In the genomic region with DNA sequence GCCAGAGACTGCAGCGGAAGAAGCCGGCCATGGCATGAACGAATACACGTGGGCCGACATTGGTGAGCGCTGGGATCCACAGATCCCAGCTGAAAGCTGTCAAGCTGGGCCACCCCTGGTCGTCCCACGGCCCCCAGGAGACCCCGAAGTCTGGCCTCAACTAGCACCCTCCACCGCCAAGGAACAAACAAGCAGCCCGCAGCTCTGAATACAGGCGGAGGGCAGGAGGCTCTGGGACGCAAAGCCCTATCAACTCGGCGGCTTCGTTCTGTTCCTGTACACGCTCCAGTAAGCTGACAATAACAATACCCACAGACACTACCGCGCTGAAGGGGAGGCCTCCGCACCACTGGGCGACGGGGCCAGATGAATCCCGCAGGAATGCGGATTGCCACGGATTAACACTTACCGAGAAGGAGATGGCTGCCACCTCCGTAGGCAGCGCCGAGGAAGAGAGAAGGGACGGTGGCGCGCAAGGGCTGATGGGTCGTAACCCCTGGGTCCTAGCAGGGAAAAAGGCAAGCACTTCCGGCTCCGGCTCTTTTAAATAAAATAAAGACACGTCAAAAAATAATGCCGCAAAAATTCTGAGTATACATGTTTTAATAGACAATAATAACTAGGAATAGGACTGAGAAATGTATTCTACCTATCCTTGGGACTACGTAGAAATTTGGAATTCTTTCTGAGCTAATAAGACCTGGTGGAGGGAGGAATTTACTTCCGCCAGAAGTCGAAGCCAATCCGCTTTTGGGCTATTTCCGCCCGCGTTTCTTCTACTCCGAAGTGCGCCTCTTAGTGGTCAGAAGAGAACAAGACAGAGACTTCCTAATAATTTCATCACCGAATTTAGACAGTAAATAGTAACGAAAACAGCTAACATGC, we compare ENCODE assay signal across 1 cellular context.
TF ChIP-seq lines count a peak whose summit lies in the region.

Gene RPL32, minus strand, starts transcription at position 481 of the 885 bp plus-strand sequence. CDS start 1,328 bp downstream, outside the sequence.

TF ChIP-seq in HepG2, 621 proteins besides CTCF, POLR2A, EP300 and RAD21 (continued from another document):
- TF ChIP-seq PLSCR1 (CRISPR knock-in tag; IDR thresholded peaks at IDR 0.05; ENCODE audit: borderline replicate concordance) (no peak), THAP11 (CRISPR knock-in tag; IDR thresholded peaks at IDR 0.05) (peak; percentile 83), UBTF (CRISPR knock-in tag; IDR thresholded peaks at IDR 0.05) (no peak; the same call in 1 of the 2 replicates), CENPT (CRISPR knock-in tag; IDR thresholded peaks at IDR 0.05; ENCODE audit: low read depth) (peak; percentile 77; the same call in 1 of the 2 replicates), TRIM24 (CRISPR knock-in tag; IDR thresholded peaks at IDR 0.05) (no peak), ZNF510 (CRISPR knock-in tag; IDR thresholded peaks at IDR 0.05; ENCODE audit: low read depth) (no peak; the same call in 1 of the 2 replicates), WIZ (CRISPR knock-in tag; IDR thresholded peaks at IDR 0.05) (no peak), SKI (IDR thresholded peaks at IDR 0.05; ENCODE audit: partially characterized antibody) (no peak), AKAP8 (CRISPR knock-in tag; IDR thresholded peaks at IDR 0.05) (no peak), ZNF850 (CRISPR knock-in tag; conservative IDR thresholded peaks at IDR 0.05) (no peak), JUND (CRISPR knock-in tag; IDR thresholded peaks at IDR 0.05) (peak; percentile 36; the same call in 1 of the 2 replicates), IRF9 (CRISPR knock-in tag; IDR thresholded peaks at IDR 0.05; ENCODE audit: borderline replicate concordance) (peak; percentile 50; the same call in 1 of the 2 replicates), MBNL3 (CRISPR knock-in tag; conservative IDR thresholded peaks at IDR 0.05) (no peak), JUNB (CRISPR knock-in tag; IDR thresholded peaks at IDR 0.05; ENCODE audit: borderline replicate concordance) (no peak), HCFC1 (IDR thresholded peaks at IDR 0.05; ENCODE audit: low read depth, low read length) (peak; percentile 51), ZNF256 (CRISPR knock-in tag; conservative IDR thresholded peaks at IDR 0.05) (0 out of 2 replicates have a peak, but pooled peaks have one; percentile 59), BHLHE40 (IDR thresholded peaks at IDR 0.05; ENCODE audit: low read length) (no peak), SETDB1 (CRISPR knock-in tag; IDR thresholded peaks at IDR 0.05; ENCODE audit: borderline replicate concordance) (no peak), ZNF331 (CRISPR knock-in tag; IDR thresholded peaks at IDR 0.05) (peak; percentile 51; the same call in 1 of the 2 replicates)
- TF ChIP-seq, protein P1, sequence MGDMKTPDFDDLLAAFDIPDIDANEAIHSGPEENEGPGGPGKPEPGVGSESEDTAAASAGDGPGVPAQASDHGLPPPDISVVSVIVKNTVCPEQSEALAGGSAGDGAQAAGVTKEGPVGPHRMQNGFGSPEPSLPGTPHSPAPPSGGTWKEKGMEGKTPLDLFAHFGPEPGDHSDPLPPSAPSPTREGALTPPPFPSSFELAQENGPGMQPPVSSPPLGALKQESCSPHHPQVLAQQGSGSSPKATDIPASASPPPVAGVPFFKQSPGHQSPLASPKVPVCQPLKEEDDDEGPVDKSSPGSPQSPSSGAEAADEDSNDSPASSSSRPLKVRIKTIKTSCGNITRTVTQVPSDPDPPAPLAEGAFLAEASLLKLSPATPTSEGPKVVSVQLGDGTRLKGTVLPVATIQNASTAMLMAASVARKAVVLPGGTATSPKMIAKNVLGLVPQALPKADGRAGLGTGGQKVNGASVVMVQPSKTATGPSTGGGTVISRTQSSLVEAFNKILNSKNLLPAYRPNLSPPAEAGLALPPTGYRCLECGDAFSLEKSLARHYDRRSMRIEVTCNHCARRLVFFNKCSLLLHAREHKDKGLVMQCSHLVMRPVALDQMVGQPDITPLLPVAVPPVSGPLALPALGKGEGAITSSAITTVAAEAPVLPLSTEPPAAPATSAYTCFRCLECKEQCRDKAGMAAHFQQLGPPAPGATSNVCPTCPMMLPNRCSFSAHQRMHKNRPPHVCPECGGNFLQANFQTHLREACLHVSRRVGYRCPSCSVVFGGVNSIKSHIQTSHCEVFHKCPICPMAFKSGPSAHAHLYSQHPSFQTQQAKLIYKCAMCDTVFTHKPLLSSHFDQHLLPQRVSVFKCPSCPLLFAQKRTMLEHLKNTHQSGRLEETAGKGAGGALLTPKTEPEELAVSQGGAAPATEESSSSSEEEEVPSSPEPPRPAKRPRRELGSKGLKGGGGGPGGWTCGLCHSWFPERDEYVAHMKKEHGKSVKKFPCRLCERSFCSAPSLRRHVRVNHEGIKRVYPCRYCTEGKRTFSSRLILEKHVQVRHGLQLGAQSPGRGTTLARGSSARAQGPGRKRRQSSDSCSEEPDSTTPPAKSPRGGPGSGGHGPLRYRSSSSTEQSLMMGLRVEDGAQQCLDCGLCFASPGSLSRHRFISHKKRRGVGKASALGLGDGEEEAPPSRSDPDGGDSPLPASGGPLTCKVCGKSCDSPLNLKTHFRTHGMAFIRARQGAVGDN (CRISPR knock-in tag; IDR thresholded peaks at IDR 0.05), result peak; percentile 83
- TF ChIP-seq, protein P2, sequence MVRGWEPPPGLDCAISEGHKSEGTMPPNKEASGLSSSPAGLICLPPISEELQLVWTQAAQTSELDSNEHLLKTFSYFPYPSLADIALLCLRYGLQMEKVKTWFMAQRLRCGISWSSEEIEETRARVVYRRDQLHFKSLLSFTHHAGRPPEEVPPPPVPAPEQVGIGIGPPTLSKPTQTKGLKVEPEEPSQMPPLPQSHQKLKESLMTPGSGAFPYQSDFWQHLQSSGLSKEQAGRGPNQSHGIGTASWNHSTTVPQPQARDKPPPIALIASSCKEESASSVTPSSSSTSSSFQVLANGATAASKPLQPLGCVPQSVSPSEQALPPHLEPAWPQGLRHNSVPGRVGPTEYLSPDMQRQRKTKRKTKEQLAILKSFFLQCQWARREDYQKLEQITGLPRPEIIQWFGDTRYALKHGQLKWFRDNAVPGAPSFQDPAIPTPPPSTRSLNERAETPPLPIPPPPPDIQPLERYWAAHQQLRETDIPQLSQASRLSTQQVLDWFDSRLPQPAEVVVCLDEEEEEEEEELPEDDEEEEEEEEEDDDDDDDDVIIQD (CRISPR knock-in tag; IDR thresholded peaks at IDR 0.05; ENCODE audit: low read depth), result no peak
- TF ChIP-seq, protein P3, sequence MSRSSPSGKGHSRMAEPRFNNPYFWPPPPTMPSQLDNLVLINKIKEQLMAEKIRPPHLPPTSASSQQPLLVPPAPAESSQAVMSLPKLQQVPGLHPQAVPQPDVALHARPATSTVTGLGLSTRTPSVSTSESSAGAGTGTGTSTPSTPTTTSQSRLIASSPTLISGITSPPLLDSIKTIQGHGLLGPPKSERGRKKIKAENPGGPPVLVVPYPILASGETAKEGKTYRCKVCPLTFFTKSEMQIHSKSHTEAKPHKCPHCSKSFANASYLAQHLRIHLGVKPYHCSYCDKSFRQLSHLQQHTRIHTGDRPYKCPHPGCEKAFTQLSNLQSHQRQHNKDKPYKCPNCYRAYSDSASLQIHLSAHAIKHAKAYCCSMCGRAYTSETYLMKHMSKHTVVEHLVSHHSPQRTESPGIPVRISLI (CRISPR knock-in tag; IDR thresholded peaks at IDR 0.05; ENCODE audit: borderline replicate concordance), result no peak
